ENCODE assay signal across 8 cellular contexts in the genomic region with DNA sequence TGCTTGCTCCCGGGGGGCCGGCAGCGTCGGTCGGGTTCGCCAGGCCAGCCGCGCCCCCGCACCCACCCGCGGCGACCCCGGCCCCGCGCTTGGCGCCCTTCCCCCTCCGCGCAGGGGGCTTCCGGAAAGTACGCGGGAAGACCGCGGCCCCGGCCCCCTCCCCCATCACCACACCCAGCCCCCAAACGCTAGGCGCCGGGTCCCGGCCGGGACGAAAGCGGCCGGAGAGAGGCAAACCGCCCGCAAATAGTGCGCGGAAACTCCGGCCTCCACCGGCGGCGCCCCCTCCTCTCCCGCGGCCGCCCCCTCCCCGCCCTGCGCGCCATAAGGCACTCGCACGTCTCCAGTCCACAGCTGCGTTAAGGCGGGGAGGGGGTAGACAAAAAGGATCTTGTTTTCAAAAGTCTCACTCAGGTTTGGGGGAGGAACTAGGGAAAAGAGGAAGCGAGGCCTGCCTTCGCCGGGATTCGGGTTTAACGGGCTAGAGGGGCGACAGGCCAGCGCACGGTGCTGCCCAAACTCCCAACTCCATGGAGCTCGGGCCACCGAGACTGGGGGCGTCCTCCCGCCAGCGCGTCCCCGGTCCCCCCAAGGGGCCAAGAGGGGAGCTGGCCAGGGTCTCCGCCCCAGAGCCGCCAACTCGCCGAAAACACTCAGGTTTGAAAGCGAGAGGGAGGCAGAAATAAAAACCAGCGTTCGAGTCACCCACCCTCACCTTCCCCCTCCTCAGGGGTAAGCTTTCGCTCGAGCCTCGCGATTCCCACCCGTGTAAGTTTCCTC. TPM values are rescaled to one million over a fixed set of nuclear protein-coding genes. Genes with fewer than 3 reads are reported as not detected.
DNase-seq lines count a peak whose midpoint lies in the region; ATAC-seq and TF ChIP-seq lines count a peak whose summit lies in the region.

No MANE protein-coding gene starts in this region.

- peak overlapping the region; percentile 96 for H3K27ac Mint-ChIP-seq in activated CD4-positive, alpha-beta T cell treated with anti-CD3 and anti-CD28 coated beads, Interleukin-2, amount 10 ng/mL, durations not matched to agents 24 days and 14 days
- peak overlapping the region; percentile 97 to 98 for H3K27ac Mint-ChIP-seq in effector memory CD8-positive, alpha-beta T cell
- H3K27ac Mint-ChIP-seq in stimulated activated naive B cell treated with anti-CD40 and anti-IgM and Interleukin-4, amounts not matched to agents 10 μg/mL and 1 μg/mL and 100 μg/mL, for 72 hours: peak overlapping the region; percentile 99

- peaks cover 42% of the 10 kb centered on the region for H3K4me1 Mint-ChIP-seq in activated CD4-positive, alpha-beta T cell treated with anti-CD3 and anti-CD28 coated beads, Interleukin-2, amount 10 ng/mL, durations not matched to agents 24 days and 14 days
- H3K4me1 Mint-ChIP-seq in effector memory CD8-positive, alpha-beta T cell (ENCODE audit: low read depth in 2 of 2): peaks cover 35 to 42% of the 10 kb centered on the region in 2 donors
- peaks cover 37 to 48% of the 10 kb centered on the region in 2 donors for H3K4me1 Mint-ChIP-seq in stimulated activated naive B cell treated with anti-CD40 and anti-IgM and Interleukin-4, amounts not matched to agents 10 μg/mL and 1 μg/mL and 100 μg/mL, for 72 hours

- DNase-seq in GM10248 (ENCODE audit: extremely low spot score) (peak; percentile 49), NAMALWA (ENCODE audit: low spot score) (peak; percentile 76), lung microvascular endothelial cell (ENCODE audit: low read depth in 2 of 2) (peak; percentile 50 to 65)
- peak; percentile 76 for DNase-seq in activated CD4-positive, alpha-beta T cell treated with anti-CD3 and anti-CD28 coated beads, Interleukin-2, amount 10 ng/mL, durations not matched to agents 24 days and 14 days
- peak in 1 of 3 experiments; percentile 9 for DNase-seq in effector memory CD8-positive, alpha-beta T cell
- DNase-seq in stimulated activated naive B cell treated with anti-CD40 and anti-IgM and Interleukin-4, amounts not matched to agents 10 μg/mL and 1 μg/mL and 100 μg/mL, for 72 hours: peak; percentile 62

- peak overlapping the region; percentile 93 for H3K4me3 Mint-ChIP-seq in activated CD4-positive, alpha-beta T cell treated with anti-CD3 and anti-CD28 coated beads, Interleukin-2, amount 10 ng/mL, durations not matched to agents 24 days and 14 days
- peak overlapping the region; percentile 99 to 100 for H3K4me3 Mint-ChIP-seq in effector memory CD8-positive, alpha-beta T cell
- peak overlapping the region; percentile 89 to 97 for H3K4me3 Mint-ChIP-seq in stimulated activated naive B cell treated with anti-CD40 and anti-IgM and Interleukin-4, amounts not matched to agents 10 μg/mL and 1 μg/mL and 100 μg/mL, for 72 hours

- TF ChIP-seq CTCF in GM10248 (IDR thresholded peaks at IDR 0.05; ENCODE audit: control extremely low read depth, extremely low read depth, low read depth, missing control alignments): no peak

- POLR2A ChIA-PET in GM10248 (lab: Yijun Ruan, JAX): interaction anchor here (0.5 to 1.0 kb wide), 5 partner anchors 23 to 1751 kb away, joined by 3 to 5 read pairs (median 3); no protein-coding TSS in a partner anchor

- no peak for ATAC-seq in effector memory CD8-positive, alpha-beta T cell (replicated peaks)
- ATAC-seq in stimulated activated naive B cell treated with anti-CD40 and anti-IgM and Interleukin-4, amounts not matched to agents 10 μg/mL and 1 μg/mL and 100 μg/mL, for 72 hours (replicated peaks): peak; percentile 17
- ATAC-seq in GM21360 (IDR thresholded peaks at IDR 0.05; ENCODE audit: unreplicated experiment) (no peak), GM18909 (IDR thresholded peaks at IDR 0.05; ENCODE audit: poor library complexity, unreplicated experiment) (no peak)

- H3K9me3 Mint-ChIP-seq in activated CD4-positive, alpha-beta T cell treated with anti-CD3 and anti-CD28 coated beads, Interleukin-2, amount 10 ng/mL, durations not matched to agents 24 days and 14 days: no peaks in the 10 kb centered on the region
- H3K9me3 Mint-ChIP-seq in effector memory CD8-positive, alpha-beta T cell: no peaks in the 10 kb centered on the region
- H3K9me3 Mint-ChIP-seq in stimulated activated naive B cell treated with anti-CD40 and anti-IgM and Interleukin-4, amounts not matched to agents 10 μg/mL and 1 μg/mL and 100 μg/mL, for 72 hours: no peaks in the 10 kb centered on the region

- intact Hi-C loops in activated CD4-positive, alpha-beta T cell treated with anti-CD3 and anti-CD28 coated beads, Interleukin-2, amount 10 ng/mL, durations not matched to agents 24 days and 14 days (cut with micrococcal nuclease): loop anchor here (5.0 kb wide), 1 partner anchor 542 kb away; a partner anchor contains a TSS

- CTCF ChIA-PET in GM10248 (lab: Yijun Ruan, JAX): interaction anchor here (1.0 to 3.7 kb wide), 3 partner anchors 12 to 24 kb away, joined by 4 to 15 read pairs (median 14); no protein-coding TSS in a partner anchor

- H3K27me3 Mint-ChIP-seq in activated CD4-positive, alpha-beta T cell treated with anti-CD3 and anti-CD28 coated beads, Interleukin-2, amount 10 ng/mL, durations not matched to agents 24 days and 14 days: no peaks in the 10 kb centered on the region
- no peaks in the 10 kb centered on the region for H3K27me3 Mint-ChIP-seq in effector memory CD8-positive, alpha-beta T cell
- H3K27me3 Mint-ChIP-seq in stimulated activated naive B cell treated with anti-CD40 and anti-IgM and Interleukin-4, amounts not matched to agents 10 μg/mL and 1 μg/mL and 100 μg/mL, for 72 hours: no peaks in the 10 kb centered on the region

- H3K36me3 Mint-ChIP-seq in activated CD4-positive, alpha-beta T cell treated with anti-CD3 and anti-CD28 coated beads, Interleukin-2, amount 10 ng/mL, durations not matched to agents 24 days and 14 days (ENCODE audit: low read depth): peaks cover 33% of the 10 kb centered on the region
- peaks cover 31% of the 10 kb centered on the region for H3K36me3 Mint-ChIP-seq in effector memory CD8-positive, alpha-beta T cell (ENCODE audit: insufficient read depth)
- H3K36me3 Mint-ChIP-seq in stimulated activated naive B cell treated with anti-CD40 and anti-IgM and Interleukin-4, amounts not matched to agents 10 μg/mL and 1 μg/mL and 100 μg/mL, for 72 hours: peaks cover 15 to 30% of the 10 kb centered on the region in 2 donors

RNA-seq across cellular contexts. Expression of a gene that starts 1.8 kb away (rescaled TPM):
- total RNA-seq in activated CD4-positive, alpha-beta T cell treated with anti-CD3 and anti-CD28 coated beads, Interleukin-2, amount 10 ng/mL, durations not matched to agents 24 days and 14 days: 280 and 302 TPM in 2 replicates
- total RNA-seq in lung microvascular endothelial cell: 37.5 and 46.0 TPM in 2 replicates

Comparison
In these comparisons a context has a peak if more than half of its experiments do, and no peak if none do; other contexts are left out.
1. ATAC-seq: peak in stimulated activated naive B cell treated with anti-CD40 and anti-IgM and Interleukin-4, amounts not matched to agents 10 μg/mL and 1 μg/mL and 100 μg/mL, for 72 hours (2 of 2); none in effector memory CD8-positive, alpha-beta T cell (single experiment), GM21360 (single experiment) and GM18909 (single experiment).
2. Peak in every context shown above with its lines, with median percentiles within 50 percentile points of each other: H3K27ac Mint-ChIP-seq and H3K4me3 Mint-ChIP-seq.